8 cellular contexts compared by ENCODE assay signal in genomic region chr19:47483800-47484690, GRCh38. TPM values are rescaled to one million over a fixed set of nuclear protein-coding genes. Genes with fewer than 3 reads are reported as not detected.
DNase-seq lines count a peak whose midpoint lies in the region; ATAC-seq and TF ChIP-seq lines count a peak whose summit lies in the region.

TSS of gene KPTN (minus strand) at chr19:47484219. CDS start at chr19:47484160, 59 bp downstream.

- no peaks in the 10 kb centered on the region for H3K27me3 ChIP-seq in upper lobe of left lung

- H3K9me3 ChIP-seq in upper lobe of left lung: no peaks in the 10 kb centered on the region

- peak; percentile 67 for ATAC-seq in HG02840 (IDR thresholded peaks at IDR 0.05; ENCODE audit: low FRiP score, unreplicated experiment)
- peak; percentile 89 to 92 for ATAC-seq in left cardiac atrium
- peak; percentile 92 to 95 for ATAC-seq in upper lobe of left lung (ENCODE audit: low FRiP score in 2 of 2)

- TF ChIP-seq POLR2A in upper lobe of left lung (IDR thresholded peaks at IDR 0.05): peak in 1 of 4 donors; percentile 54

- peaks cover 1 to 23% (median 11%) of the 10 kb centered on the region in 4 donors for H3K36me3 ChIP-seq in upper lobe of left lung

- DNase-seq in NCI-H146 (lab: John Stamatoyannopoulos, UW) (peak; percentile 92), T-helper 1 cell (peak; percentile 72 to 93 (median 82)), amniotic epithelial cell (ENCODE audit: low read depth) (peak; percentile 82), left cardiac atrium (peak; percentile 92), posterior vena cava (ENCODE audit: low spot score) (peak; percentile 97), upper lobe of left lung (peak; percentile 91 to 99)

- peak within 1 kb of the TSS; percentile 90 to 95 (median 92) for H3K27ac ChIP-seq in upper lobe of left lung

- WGBS in upper lobe of left lung, 2 donors: 4 to 7% methylated on average over 19 to 36 of the region's 57 CpGs

- peak within 1 kb of the TSS; percentile 53 to 68 (median 62) for H3K4me3 ChIP-seq in upper lobe of left lung

- TF ChIP-seq CTCF in GM12872 (IDR thresholded peaks at IDR 0.05; ENCODE audit: insufficient read depth, low read depth, low read length): peak; percentile 95
- TF ChIP-seq CTCF in upper lobe of left lung (IDR thresholded peaks at IDR 0.05): peak; percentile 89 to 97 (median 94)

- intact Hi-C loops in left cardiac atrium (cut with DNase I): no loop called here
- intact Hi-C loops in posterior vena cava (cut with DNase I): no loop called here

- TF ChIP-seq EP300 in upper lobe of left lung (IDR thresholded peaks at IDR 0.05): no peak

- peaks cover 5 to 26% (median 13%) of the 10 kb centered on the region in 4 donors for H3K4me1 ChIP-seq in upper lobe of left lung

RNA-seq across cellular contexts. Expression of gene KPTN, which starts in this region (rescaled TPM):
- total RNA-seq in left cardiac atrium: 10 to 100 TPM in 1 of 2 donors, 1 to 10 TPM in 1; 6.9 to 10.5 TPM
- 1 to 10 TPM; 6.5 to 7.9 TPM for total RNA-seq in posterior vena cava
- total RNA-seq in upper lobe of left lung: 10 to 100 TPM in 2 of 6 donors, 1 to 10 TPM in 4; 3.5 to 15.8 (median 7.4) TPM

Comparison
In these comparisons a context has a peak if more than half of its experiments do, and no peak if none do; other contexts are left out.
1. Peak in every context shown above with its lines: DNase-seq, ATAC-seq, H3K4me3 ChIP-seq and H3K27ac ChIP-seq.